ENCODE assay signal across 28 cellular contexts in the genomic region with DNA sequence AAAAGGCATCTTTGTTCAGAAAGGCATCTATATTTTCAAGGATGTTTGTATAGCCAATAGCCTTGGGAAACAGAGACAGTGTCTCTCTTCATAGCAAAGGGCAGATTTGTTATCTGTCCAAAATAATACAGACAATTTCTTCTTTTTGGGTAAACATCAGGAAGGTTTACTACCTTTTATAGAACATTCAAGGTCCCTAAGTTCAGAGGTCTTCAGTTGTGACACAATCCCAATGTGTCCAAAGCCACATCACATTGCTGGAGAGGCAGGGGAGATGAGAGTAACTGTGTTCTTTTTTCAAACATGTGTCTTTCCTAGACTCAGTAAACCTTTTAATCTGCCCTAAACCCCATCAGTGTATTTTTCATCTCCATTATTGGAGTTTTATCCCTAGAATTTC. TPM values are rescaled to one million over a fixed set of nuclear protein-coding genes. Genes with fewer than 3 reads are reported as not detected.
"Had no signal": no experiment of that assay in that cellular context is flagged by ENCODE, and none has a peak within 500 bp of the region (broad histone marks: within the 10 kb centered on the region; RNA-seq: fewer than 3 reads in every experiment).

No MANE protein-coding gene starts in this region.

- DNase-seq: colonic mucosa; cortex of kidney; dermis blood vessel endothelial cell; dorsolateral prefrontal cortex; effector CD4-positive, alpha-beta T cell; effector CD8-positive, alpha-beta T cell; effector memory CD4-positive, alpha-beta T cell; effector memory CD8-positive, alpha-beta T cell; endodermal cell; esophagus squamous epithelium; foreskin fibroblast; foreskin keratinocyte; foreskin melanocyte; gastrocnemius medialis; glutamatergic neuron; head of caudate nucleus; heart left ventricle; heart right ventricle had no signal

- H3K9me3 ChIP-seq: colonic mucosa, esophagus muscularis mucosa, esophagus squamous epithelium, gastroesophageal sphincter had no signal

- H3K4me1 ChIP-seq: colonic mucosa, esophagus squamous epithelium, foreskin keratinocyte had no signal

- ATAC-seq: effector memory CD8-positive, alpha-beta T cell; esophagus mucosa; foreskin keratinocyte; gastrocnemius medialis; gastroesophageal sphincter; heart left ventricle; heart right ventricle had no signal

- H3K27ac ChIP-seq: colonic mucosa, coronary artery, dorsolateral prefrontal cortex, epithelial cell of prostate, esophagus muscularis mucosa, esophagus squamous epithelium, foreskin keratinocyte, gastrocnemius medialis, gastroesophageal sphincter, heart left ventricle, heart right ventricle had no signal

- H3K27me3 ChIP-seq: colonic mucosa, dorsolateral prefrontal cortex, esophagus muscularis mucosa, esophagus squamous epithelium, foreskin keratinocyte, gastrocnemius medialis, gastroesophageal sphincter, heart left ventricle, heart right ventricle had no signal

- H3K4me3 ChIP-seq: colonic mucosa, coronary artery, dorsolateral prefrontal cortex, esophagus muscularis mucosa, esophagus squamous epithelium, gastrocnemius medialis, gastroesophageal sphincter, heart left ventricle, heart right ventricle had no signal

- H3K36me3 ChIP-seq: colonic mucosa, esophagus muscularis mucosa, esophagus squamous epithelium, gastrocnemius medialis, gastroesophageal sphincter, heart left ventricle, heart right ventricle had no signal

- FAIRE-seq: colon, endometrium, endothelial cell of umbilical vein, frontal cortex had no signal

RNA-seq across cellular contexts. Expression of gene FAM13C, which starts 33.6 kb away (rescaled TPM):
- total RNA-seq: endothelial cell of umbilical vein, epithelial cell of proximal tubule had no signal
